Comparison of ENCODE assay signal across 1 cellular context in the genomic region with DNA sequence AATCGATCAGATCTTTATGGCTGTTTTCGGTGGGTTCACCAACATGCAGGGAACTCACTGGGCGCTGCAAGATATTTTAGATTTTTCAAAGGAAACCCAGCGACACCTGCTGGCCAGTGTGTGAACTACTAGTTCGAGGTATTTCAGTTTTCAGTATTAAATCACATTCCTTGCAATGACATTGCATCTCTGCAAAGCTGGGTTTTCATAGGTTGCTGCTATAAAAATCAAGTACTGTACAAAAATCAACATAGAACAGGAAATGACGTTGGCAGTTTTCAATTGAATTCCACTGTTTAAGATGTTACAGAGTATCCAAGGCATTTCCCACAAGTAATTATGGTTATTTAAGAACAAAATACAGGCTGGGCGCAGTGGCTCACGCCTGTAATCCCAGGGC.
TF ChIP-seq lines count a peak whose summit lies in the region.

No MANE protein-coding gene starts in this region.

TF ChIP-seq in endothelial cell of umbilical vein, 7 proteins besides CTCF, POLR2A, EP300 and RAD21:
- no peak for TF ChIP-seq FOS (IDR thresholded peaks at IDR 0.05; ENCODE audit: borderline replicate concordance, insufficient read depth, low read length)
- peak; percentile 34 for TF ChIP-seq POLR2AphosphoS5 (IDR thresholded peaks at IDR 0.05; ENCODE audit: insufficient read depth, low read depth, low read length)
- TF ChIP-seq EZH2 (IDR thresholded peaks at IDR 0.05; ENCODE audit: borderline replicate concordance, low read depth, low read length, severe bottlenecking), result no peak
- TF ChIP-seq JUN (IDR thresholded peaks at IDR 0.05; ENCODE audit: borderline replicate concordance, insufficient read depth, insufficient read length, low read depth), result peak; percentile 65
- no peak for TF ChIP-seq GATA2 (IDR thresholded peaks at IDR 0.05; ENCODE audit: insufficient read depth, insufficient read length, low read depth, low read length)
- TF ChIP-seq, protein P1, sequence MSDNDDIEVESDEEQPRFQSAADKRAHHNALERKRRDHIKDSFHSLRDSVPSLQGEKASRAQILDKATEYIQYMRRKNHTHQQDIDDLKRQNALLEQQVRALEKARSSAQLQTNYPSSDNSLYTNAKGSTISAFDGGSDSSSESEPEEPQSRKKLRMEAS (IDR thresholded peaks at IDR 0.05; ENCODE audit: insufficient read depth, insufficient read length), result no peak
- TF ChIP-seq MYC (IDR thresholded peaks at IDR 0.05; ENCODE audit: low read depth, low read length), result no peak
